Comparison of ENCODE assay signal across 1 cellular context in the genomic region with DNA sequence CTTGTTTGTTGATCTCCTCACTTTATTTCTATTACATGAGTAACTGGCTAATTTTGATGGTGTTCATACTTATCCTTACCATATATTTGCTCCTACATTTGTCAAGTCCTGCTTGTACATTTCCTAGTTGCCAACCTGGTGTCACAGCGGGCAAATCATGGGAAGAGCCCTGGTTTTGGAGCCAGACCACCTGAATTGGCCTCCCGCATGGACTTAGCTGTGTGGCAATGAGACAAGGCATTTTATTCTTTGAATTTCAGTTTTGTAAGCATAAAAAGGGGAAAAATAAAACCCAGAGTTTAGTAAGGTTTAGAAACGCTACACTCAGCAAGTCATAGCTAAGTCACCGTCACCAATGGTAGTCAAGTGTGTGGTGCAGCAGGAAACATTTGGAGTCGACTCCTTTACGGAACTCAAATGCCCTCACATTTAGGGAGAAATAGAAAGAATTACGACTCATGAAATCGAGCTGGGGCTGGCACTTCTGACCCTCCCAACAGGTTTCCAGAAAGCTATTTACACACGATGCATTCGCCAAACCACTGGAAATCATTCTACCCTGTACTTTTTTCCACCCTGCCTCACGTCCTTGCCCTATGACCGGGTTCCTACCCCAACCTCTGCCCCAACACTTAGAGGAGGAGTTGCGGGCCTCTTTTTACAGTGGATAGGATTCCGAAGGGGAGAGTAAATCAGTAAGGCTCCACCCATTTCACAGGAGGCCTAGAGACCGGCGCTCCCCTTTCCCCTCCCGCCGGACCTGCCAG.
TF ChIP-seq lines count a peak whose summit lies in the region.

No MANE protein-coding gene starts in this region.

TF ChIP-seq in HepG2, 621 proteins besides CTCF, POLR2A, EP300 and RAD21 (continued from another document and continues in another):
- TF ChIP-seq ZNF775 (CRISPR knock-in tag; IDR thresholded peaks at IDR 0.05; ENCODE audit: borderline replicate concordance) (peak; percentile 69; the same call in 1 of the 2 replicates), PHF21A (CRISPR knock-in tag; IDR thresholded peaks at IDR 0.05) (peak; percentile 41; the same call in 1 of the 2 replicates), ETV6 (CRISPR knock-in tag; conservative IDR thresholded peaks at IDR 0.05) (0 out of 2 replicates have a peak, but pooled peaks have one; percentile 35), KDM1A (CRISPR knock-in tag; IDR thresholded peaks at IDR 0.05) (0 out of 2 replicates have a peak, but pooled peaks have one; percentile 44), SP5 (CRISPR knock-in tag; IDR thresholded peaks at IDR 0.05; ENCODE audit: borderline replicate concordance, low read depth) (peak; percentile 59; the same call in 1 of the 2 replicates), SMARCE1 (IDR thresholded peaks at IDR 0.05; ENCODE audit: borderline replicate concordance) (no peak), ISL2 (CRISPR knock-in tag; IDR thresholded peaks at IDR 0.05) (0 out of 2 replicates have a peak, but pooled peaks have one; percentile 20), CREM (IDR thresholded peaks at IDR 0.05) (0 out of 2 replicates have a peak, but pooled peaks have one; percentile 19), CREM (CRISPR knock-in tag; IDR thresholded peaks at IDR 0.05) (no peak), MED8 (CRISPR knock-in tag; IDR thresholded peaks at IDR 0.05; ENCODE audit: insufficient replicate concordance) (peak; percentile 47), KLF9 (CRISPR knock-in tag; IDR thresholded peaks at IDR 0.05; ENCODE audit: low read depth) (no peak), TBX2 (CRISPR knock-in tag; IDR thresholded peaks at IDR 0.05; ENCODE audit: borderline replicate concordance) (peak; percentile 33; the same call in 1 of the 2 replicates), ZNF30 (CRISPR knock-in tag; IDR thresholded peaks at IDR 0.05) (no peak), KMT2A (CRISPR knock-in tag; IDR thresholded peaks at IDR 0.05) (no peak; the same call in 1 of the 2 replicates), RBFOX2 (IDR thresholded peaks at IDR 0.05; ENCODE audit: low read depth, low read length) (no peak), NFYB (CRISPR knock-in tag; IDR thresholded peaks at IDR 0.05) (no peak), AKAP8 (CRISPR knock-in tag; IDR thresholded peaks at IDR 0.05) (0 out of 2 replicates have a peak, but pooled peaks have one; percentile 10), ZZZ3 (CRISPR knock-in tag; IDR thresholded peaks at IDR 0.05; ENCODE audit: borderline replicate concordance) (0 out of 2 replicates have a peak, but pooled peaks have one; percentile 37), ZNF629 (CRISPR knock-in tag; conservative IDR thresholded peaks at IDR 0.05) (peak; percentile 43; the same call in 1 of the 2 replicates), NR2F6 (IDR thresholded peaks at IDR 0.05) (peak; percentile 28; the same call in 1 of the 2 replicates), NR2F6 (CRISPR knock-in tag; IDR thresholded peaks at IDR 0.05) (0 out of 2 replicates have a peak, but pooled peaks have one; percentile 39), ZNF782 (CRISPR knock-in tag; IDR thresholded peaks at IDR 0.05; ENCODE audit: borderline replicate concordance) (peak; percentile 1; the same call in 1 of the 2 replicates), ZSCAN30 (CRISPR knock-in tag; IDR thresholded peaks at IDR 0.05) (0 out of 2 replicates have a peak, but pooled peaks have one; percentile 61), PPARG (CRISPR knock-in tag; conservative IDR thresholded peaks at IDR 0.05) (peak; percentile 85), SP1 (IDR thresholded peaks at IDR 0.05) (no peak), SP1 (CRISPR knock-in tag; IDR thresholded peaks at IDR 0.05) (no peak), ZNF331 (CRISPR knock-in tag; IDR thresholded peaks at IDR 0.05) (no peak), POGZ (CRISPR knock-in tag; IDR thresholded peaks at IDR 0.05) (peak; percentile 63), ZNF724P (CRISPR knock-in tag; IDR thresholded peaks at IDR 0.05; ENCODE audit: borderline replicate concordance) (no peak), ZC3H13 (CRISPR knock-in tag; IDR thresholded peaks at IDR 0.05) (peak; percentile 7; the same call in 1 of the 2 replicates), RARA (CRISPR knock-in tag; IDR thresholded peaks at IDR 0.05) (0 out of 2 replicates have a peak, but pooled peaks have one; percentile 5), ARNT (IDR thresholded peaks at IDR 0.05) (no peak), HNF4A (CRISPR knock-in tag; IDR thresholded peaks at IDR 0.05) (peak; percentile 61), PHF5A (CRISPR knock-in tag; IDR thresholded peaks at IDR 0.05; ENCODE audit: low read depth, unreplicated experiment) (peak; percentile 12), ZBTB8A (CRISPR knock-in tag; IDR thresholded peaks at IDR 0.05; ENCODE audit: borderline replicate concordance, low read depth) (no peak), ZNF562 (CRISPR knock-in tag; IDR thresholded peaks at IDR 0.05; ENCODE audit: borderline replicate concordance) (no peak), ZNF335 (CRISPR knock-in tag; IDR thresholded peaks at IDR 0.05) (peak; percentile 25; the same call in 1 of the 2 replicates), HDAC2 (CRISPR knock-in tag; IDR thresholded peaks at IDR 0.05) (0 out of 2 replicates have a peak, but pooled peaks have one; percentile 22), KDM2A (CRISPR knock-in tag; IDR thresholded peaks at IDR 0.05; ENCODE audit: borderline replicate concordance, low read depth) (no peak)
- TF ChIP-seq, protein P1, sequence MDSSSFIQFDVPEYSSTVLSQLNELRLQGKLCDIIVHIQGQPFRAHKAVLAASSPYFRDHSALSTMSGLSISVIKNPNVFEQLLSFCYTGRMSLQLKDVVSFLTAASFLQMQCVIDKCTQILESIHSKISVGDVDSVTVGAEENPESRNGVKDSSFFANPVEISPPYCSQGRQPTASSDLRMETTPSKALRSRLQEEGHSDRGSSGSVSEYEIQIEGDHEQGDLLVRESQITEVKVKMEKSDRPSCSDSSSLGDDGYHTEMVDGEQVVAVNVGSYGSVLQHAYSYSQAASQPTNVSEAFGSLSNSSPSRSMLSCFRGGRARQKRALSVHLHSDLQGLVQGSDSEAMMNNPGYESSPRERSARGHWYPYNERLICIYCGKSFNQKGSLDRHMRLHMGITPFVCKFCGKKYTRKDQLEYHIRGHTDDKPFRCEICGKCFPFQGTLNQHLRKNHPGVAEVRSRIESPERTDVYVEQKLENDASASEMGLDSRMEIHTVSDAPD (CRISPR knock-in tag; IDR thresholded peaks at IDR 0.05) = no peak
- TF ChIP-seq, protein P2, sequence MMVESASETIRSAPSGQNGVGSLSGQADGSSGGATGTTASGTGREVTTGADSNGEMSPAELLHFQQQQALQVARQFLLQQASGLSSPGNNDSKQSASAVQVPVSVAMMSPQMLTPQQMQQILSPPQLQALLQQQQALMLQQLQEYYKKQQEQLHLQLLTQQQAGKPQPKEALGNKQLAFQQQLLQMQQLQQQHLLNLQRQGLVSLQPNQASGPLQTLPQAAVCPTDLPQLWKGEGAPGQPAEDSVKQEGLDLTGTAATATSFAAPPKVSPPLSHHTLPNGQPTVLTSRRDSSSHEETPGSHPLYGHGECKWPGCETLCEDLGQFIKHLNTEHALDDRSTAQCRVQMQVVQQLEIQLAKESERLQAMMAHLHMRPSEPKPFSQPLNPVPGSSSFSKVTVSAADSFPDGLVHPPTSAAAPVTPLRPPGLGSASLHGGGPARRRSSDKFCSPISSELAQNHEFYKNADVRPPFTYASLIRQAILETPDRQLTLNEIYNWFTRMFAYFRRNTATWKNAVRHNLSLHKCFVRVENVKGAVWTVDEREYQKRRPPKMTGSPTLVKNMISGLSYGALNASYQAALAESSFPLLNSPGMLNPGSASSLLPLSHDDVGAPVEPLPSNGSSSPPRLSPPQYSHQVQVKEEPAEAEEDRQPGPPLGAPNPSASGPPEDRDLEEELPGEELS (CRISPR knock-in tag; IDR thresholded peaks at IDR 0.05) = peak; percentile 50; the same call in 1 of the 2 replicates
- TF ChIP-seq, protein P3, sequence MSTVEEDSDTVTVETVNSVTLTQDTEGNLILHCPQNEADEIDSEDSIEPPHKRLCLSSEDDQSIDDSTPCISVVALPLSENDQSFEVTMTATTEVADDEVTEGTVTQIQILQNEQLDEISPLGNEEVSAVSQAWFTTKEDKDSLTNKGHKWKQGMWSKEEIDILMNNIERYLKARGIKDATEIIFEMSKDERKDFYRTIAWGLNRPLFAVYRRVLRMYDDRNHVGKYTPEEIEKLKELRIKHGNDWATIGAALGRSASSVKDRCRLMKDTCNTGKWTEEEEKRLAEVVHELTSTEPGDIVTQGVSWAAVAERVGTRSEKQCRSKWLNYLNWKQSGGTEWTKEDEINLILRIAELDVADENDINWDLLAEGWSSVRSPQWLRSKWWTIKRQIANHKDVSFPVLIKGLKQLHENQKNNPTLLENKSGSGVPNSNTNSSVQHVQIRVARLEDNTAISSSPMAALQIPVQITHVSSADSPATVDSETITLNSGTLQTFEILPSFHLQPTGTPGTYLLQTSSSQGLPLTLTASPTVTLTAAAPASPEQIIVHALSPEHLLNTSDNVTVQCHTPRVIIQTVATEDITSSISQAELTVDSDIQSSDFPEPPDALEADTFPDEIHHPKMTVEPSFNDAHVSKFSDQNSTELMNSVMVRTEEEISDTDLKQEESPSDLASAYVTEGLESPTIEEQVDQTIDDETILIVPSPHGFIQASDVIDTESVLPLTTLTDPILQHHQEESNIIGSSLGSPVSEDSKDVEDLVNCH (CRISPR knock-in tag; IDR thresholded peaks at IDR 0.05) = 0 out of 2 replicates have a peak, but pooled peaks have one; percentile 51
- TF ChIP-seq, protein P4, sequence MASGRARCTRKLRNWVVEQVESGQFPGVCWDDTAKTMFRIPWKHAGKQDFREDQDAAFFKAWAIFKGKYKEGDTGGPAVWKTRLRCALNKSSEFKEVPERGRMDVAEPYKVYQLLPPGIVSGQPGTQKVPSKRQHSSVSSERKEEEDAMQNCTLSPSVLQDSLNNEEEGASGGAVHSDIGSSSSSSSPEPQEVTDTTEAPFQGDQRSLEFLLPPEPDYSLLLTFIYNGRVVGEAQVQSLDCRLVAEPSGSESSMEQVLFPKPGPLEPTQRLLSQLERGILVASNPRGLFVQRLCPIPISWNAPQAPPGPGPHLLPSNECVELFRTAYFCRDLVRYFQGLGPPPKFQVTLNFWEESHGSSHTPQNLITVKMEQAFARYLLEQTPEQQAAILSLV (CRISPR knock-in tag; IDR thresholded peaks at IDR 0.05; ENCODE audit: borderline replicate concordance) = 0 out of 2 replicates have a peak, but pooled peaks have one; percentile 6
- TF ChIP-seq, protein P5, sequence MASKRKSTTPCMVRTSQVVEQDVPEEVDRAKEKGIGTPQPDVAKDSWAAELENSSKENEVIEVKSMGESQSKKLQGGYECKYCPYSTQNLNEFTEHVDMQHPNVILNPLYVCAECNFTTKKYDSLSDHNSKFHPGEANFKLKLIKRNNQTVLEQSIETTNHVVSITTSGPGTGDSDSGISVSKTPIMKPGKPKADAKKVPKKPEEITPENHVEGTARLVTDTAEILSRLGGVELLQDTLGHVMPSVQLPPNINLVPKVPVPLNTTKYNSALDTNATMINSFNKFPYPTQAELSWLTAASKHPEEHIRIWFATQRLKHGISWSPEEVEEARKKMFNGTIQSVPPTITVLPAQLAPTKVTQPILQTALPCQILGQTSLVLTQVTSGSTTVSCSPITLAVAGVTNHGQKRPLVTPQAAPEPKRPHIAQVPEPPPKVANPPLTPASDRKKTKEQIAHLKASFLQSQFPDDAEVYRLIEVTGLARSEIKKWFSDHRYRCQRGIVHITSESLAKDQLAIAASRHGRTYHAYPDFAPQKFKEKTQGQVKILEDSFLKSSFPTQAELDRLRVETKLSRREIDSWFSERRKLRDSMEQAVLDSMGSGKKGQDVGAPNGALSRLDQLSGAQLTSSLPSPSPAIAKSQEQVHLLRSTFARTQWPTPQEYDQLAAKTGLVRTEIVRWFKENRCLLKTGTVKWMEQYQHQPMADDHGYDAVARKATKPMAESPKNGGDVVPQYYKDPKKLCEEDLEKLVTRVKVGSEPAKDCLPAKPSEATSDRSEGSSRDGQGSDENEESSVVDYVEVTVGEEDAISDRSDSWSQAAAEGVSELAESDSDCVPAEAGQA (IDR thresholded peaks at IDR 0.05; ENCODE audit: low read depth) = no peak
- TF ChIP-seq, protein P5 (CRISPR knock-in tag; IDR thresholded peaks at IDR 0.05; ENCODE audit: borderline replicate concordance) = 0 out of 2 replicates have a peak, but pooled peaks have one; percentile 45
- TF ChIP-seq, protein P6, sequence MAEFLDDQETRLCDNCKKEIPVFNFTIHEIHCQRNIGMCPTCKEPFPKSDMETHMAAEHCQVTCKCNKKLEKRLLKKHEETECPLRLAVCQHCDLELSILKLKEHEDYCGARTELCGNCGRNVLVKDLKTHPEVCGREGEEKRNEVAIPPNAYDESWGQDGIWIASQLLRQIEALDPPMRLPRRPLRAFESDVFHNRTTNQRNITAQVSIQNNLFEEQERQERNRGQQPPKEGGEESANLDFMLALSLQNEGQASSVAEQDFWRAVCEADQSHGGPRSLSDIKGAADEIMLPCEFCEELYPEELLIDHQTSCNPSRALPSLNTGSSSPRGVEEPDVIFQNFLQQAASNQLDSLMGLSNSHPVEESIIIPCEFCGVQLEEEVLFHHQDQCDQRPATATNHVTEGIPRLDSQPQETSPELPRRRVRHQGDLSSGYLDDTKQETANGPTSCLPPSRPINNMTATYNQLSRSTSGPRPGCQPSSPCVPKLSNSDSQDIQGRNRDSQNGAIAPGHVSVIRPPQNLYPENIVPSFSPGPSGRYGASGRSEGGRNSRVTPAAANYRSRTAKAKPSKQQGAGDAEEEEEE (CRISPR knock-in tag; IDR thresholded peaks at IDR 0.05; ENCODE audit: borderline replicate concordance) = peak; percentile 89; the same call in 1 of the 2 replicates
- TF ChIP-seq, protein P7, sequence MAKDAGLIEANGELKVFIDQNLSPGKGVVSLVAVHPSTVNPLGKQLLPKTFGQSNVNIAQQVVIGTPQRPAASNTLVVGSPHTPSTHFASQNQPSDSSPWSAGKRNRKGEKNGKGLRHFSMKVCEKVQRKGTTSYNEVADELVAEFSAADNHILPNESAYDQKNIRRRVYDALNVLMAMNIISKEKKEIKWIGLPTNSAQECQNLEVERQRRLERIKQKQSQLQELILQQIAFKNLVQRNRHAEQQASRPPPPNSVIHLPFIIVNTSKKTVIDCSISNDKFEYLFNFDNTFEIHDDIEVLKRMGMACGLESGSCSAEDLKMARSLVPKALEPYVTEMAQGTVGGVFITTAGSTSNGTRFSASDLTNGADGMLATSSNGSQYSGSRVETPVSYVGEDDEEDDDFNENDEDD (CRISPR knock-in tag; IDR thresholded peaks at IDR 0.05; ENCODE audit: borderline replicate concordance) = no peak
